Comparison of ENCODE assay signal across 20 cellular contexts in genomic region chr12:132367401-132367851, GRCh38. TPM values are rescaled to one million over a fixed set of nuclear protein-coding genes. Genes with fewer than 3 reads are reported as not detected.
A peak's percentile ranks its signal among the peaks of the same experiment; 100 is the strongest.
DNase-seq lines count a peak whose midpoint lies in the region; ATAC-seq and TF ChIP-seq lines count a peak whose summit lies in the region.
"Had no signal": no experiment of that assay in that cellular context is flagged by ENCODE, and none has a peak within 500 bp of the region (broad histone marks: within the 10 kb centered on the region; RNA-seq: fewer than 3 reads in every experiment).

No MANE protein-coding gene starts in this region.

- H3K4me2 ChIP-seq in GM23248 (ENCODE audit: unreplicated experiment), result no peak overlapping the region

- intact Hi-C loops in sigmoid colon (cut with DNase I), result no loop called here

- H3K79me2 ChIP-seq in GM23248 (ENCODE audit: insufficient read depth), result no peaks in the 10 kb centered on the region

- H2AFZ ChIP-seq in GM23248, result no peak overlapping the region

- peak; percentile 12 for DNase-seq in GM23248
- peak; percentile 5 for DNase-seq in amniotic epithelial cell (ENCODE audit: low read depth)
- DNase-seq in iris pigment epithelial cell (ENCODE audit: low read depth), result peak; percentile 36
- peak; percentile 66 for DNase-seq in sigmoid colon
- DNase-seq in T-helper 1 cell, result no peak
- DNase-seq in cerebellum (ENCODE audit: low spot score), result no peak
- DNase-seq: activated B cell treated with CpG ODN at 0.5 μM for 24 hours; activated CD4-positive, alpha-beta T cell treated with anti-CD3 and anti-CD28 coated beads, Interleukin-2, amount 50 U/mL, for 48 hours; activated gamma-delta T cell treated with Interleukin-2 at 50 U/mL for 16 hours; CD4-positive, alpha-beta memory T cell; GF-D8; MM.1S; NCI-H1694 treated with DMSO at 0.1 percent for 48 hours; NCI-H2227 treated with DMSO at 0.1 percent for 48 hours; PC-3 had no signal

- 30% methylated on average over 12 to 19 of the region's 19 CpGs for WGBS in GM23248 (ENCODE audit: low coverage in 1 of 2, low lambda C conversion rate in 2 of 2, missing lambda C conversion rate in 2 of 2), 2 experiments
- WGBS in sigmoid colon, 2 donors, result 73 to 74% methylated on average over 19 of the region's 19 CpGs

- in situ Hi-C loops in GM23248 (cut with MboI), result no loop called here

- no peaks in the 10 kb centered on the region for H4K20me1 ChIP-seq in GM23248 (ENCODE audit: insufficient read depth)

- H3K9me3 ChIP-seq in GM23248 (ENCODE audit: low read depth), result no peaks in the 10 kb centered on the region
- H3K9me3 ChIP-seq in sigmoid colon, result no peaks in the 10 kb centered on the region

- TF ChIP-seq EP300 in sigmoid colon (IDR thresholded peaks at IDR 0.05), result no peak

- H3K9me2 ChIP-seq in GM23248 (ENCODE audit: insufficient read depth), result no peaks in the 10 kb centered on the region

- no peaks in the 10 kb centered on the region for H3K4me1 ChIP-seq in GM23248 (ENCODE audit: insufficient read depth)
- no peaks in the 10 kb centered on the region for H3K4me1 ChIP-seq in sigmoid colon

- H3K27me3 ChIP-seq in GM23248 (replicated peaks; ENCODE audit: insufficient read depth) (peaks cover 54% of the 10 kb centered on the region), sigmoid colon (peaks cover 11 to 54% (median 28%) of the 10 kb centered on the region in 3 donors)

- H3K27ac ChIP-seq in GM23248 (no peak overlapping the region), sigmoid colon (no peak overlapping the region)
- H3K27ac ChIP-seq: SK-N-MC had no signal

- H3K9ac ChIP-seq in GM23248, result no peak overlapping the region

- no peak overlapping the region for H3K4me3 ChIP-seq in GM23248
- no peak overlapping the region for H3K4me3 ChIP-seq in sigmoid colon
- H3K4me3 ChIP-seq: dorsolateral prefrontal cortex, SK-N-MC had no signal

- no peaks in the 10 kb centered on the region for H3F3A ChIP-seq in GM23248 (ENCODE audit: insufficient read depth)

- H3K36me3 ChIP-seq in GM23248 (ENCODE audit: low read depth) (no peaks in the 10 kb centered on the region), sigmoid colon (no peaks in the 10 kb centered on the region)

- no peak for TF ChIP-seq POLR2A in sigmoid colon (IDR thresholded peaks at IDR 0.05)
- no peak for TF ChIP-seq POLR2A in GM18505 (IDR thresholded peaks at IDR 0.05; ENCODE audit: borderline replicate concordance, extremely low read depth, insufficient read depth, insufficient read length)

- TF ChIP-seq CTCF in sigmoid colon (IDR thresholded peaks at IDR 0.05), result no peak

- ATAC-seq in GM18505 (IDR thresholded peaks at IDR 0.05; ENCODE audit: unreplicated experiment) (no peak), HG03439 (IDR thresholded peaks at IDR 0.05; ENCODE audit: unreplicated experiment) (no peak)
- ATAC-seq: PC-3 had no signal

RNA-seq across cellular contexts. Expression of gene GALNT9, which starts 38.0 kb away (rescaled TPM):
- total RNA-seq in GM23248 (2014; rRNA removed; shearing (Covaris generic)), result 1.4 and 1.5 TPM in 2 replicates
- polyA plus RNA-seq in GM23248 (2016; fragmentation: Nextera tagmentation; extraction: Ambion mirVana), result 0.33 TPM in 2 replicates
- total RNA-seq in sigmoid colon, result 1 to 10 TPM in 3 of 4 donors, under 1 TPM in 1; 0.28 to 5.0 (median 3.2) TPM
- polyA plus RNA-seq in sigmoid colon, result under 1 TPM in 1 of 3 donors, not detected in 2; 0.45 TPM
- total RNA-seq in cerebellum, result 23.1 TPM
- total RNA-seq: activated B cell treated with CpG ODN at 0.5 μM for 24 hours; CD4-positive, alpha-beta memory T cell had no signal
- polyA plus RNA-seq: AG04450 had no signal

Comparison
In these comparisons a context has a peak if more than half of its experiments do, and no peak if none do; other contexts are left out.
1. DNase-seq: peak in GM23248 (single experiment), amniotic epithelial cell (single experiment), iris pigment epithelial cell (single experiment) and sigmoid colon (single experiment); none in T-helper 1 cell (0 of 5) and cerebellum (single experiment).